ENCODE assay signal across 32 cellular contexts in the genomic region with DNA sequence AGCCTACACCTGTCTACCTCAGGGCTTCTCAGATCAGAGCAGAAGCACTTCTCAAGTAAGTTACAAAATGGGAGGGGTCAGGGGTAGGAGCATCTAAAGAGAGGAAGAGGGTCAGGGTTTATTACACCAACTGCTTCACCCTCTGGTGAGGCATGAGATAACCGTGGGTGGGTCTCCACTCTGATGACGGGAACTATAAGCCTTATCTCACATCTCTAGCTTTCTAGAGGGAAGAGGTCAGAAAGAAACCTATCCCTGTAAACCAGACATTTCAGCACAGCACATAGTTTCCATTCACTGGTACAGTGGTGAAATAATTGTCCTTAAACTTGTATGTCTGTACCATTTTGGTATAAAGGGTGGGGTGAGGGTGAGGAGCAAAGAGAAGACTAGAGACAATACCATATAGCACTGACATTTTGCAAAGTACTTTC.
"Had no signal": no experiment of that assay in that cellular context is flagged by ENCODE, and none has a peak within 500 bp of the region (broad histone marks: within the 10 kb centered on the region; RNA-seq: fewer than 3 reads in every experiment).

No MANE protein-coding gene starts in this region.

- DNase-seq: activated CD4-positive, alpha-beta memory T cell treated with anti-CD3 and anti-CD28 coated beads for 36 hours; activated CD4-positive, alpha-beta T cell treated with anti-CD3 and anti-CD28 coated beads, Interleukin-2, amount 10 ng/mL, durations not matched to agents 24 days and 14 days; activated CD4-positive, CD25-positive, alpha-beta regulatory T cell treated with anti-CD3 and anti-CD28 coated beads, Interleukin-2, amount 50 U/mL, for 72 hours; activated CD8-positive, alpha-beta memory T cell treated with anti-CD3 and anti-CD28 coated beads, Interleukin-2, amount 50 U/mL, for 4 hours; activated effector memory CD4-positive, alpha-beta T cell treated with anti-CD3 and anti-CD28 coated beads, Interleukin-2, amount 50 U/mL, for 16 hours; activated naive CD4-positive, alpha-beta T cell treated with anti-CD3 and anti-CD28 coated beads for 36 hours; activated naive CD8-positive, alpha-beta T cell treated with anti-CD3 and anti-CD28 coated beads, Interleukin-2, amount 10 ng/mL, durations not matched to agents 7 days and 5 days; activated T-cell treated with anti-CD3 and anti-CD28 coated beads, Interleukin-2, amount 50 U/mL, for 1 hour; amniotic stem cell; brain microvascular endothelial cell; dorsolateral prefrontal cortex; effector memory CD8-positive, alpha-beta T cell; foreskin keratinocyte; heart left ventricle; hypothalamus; immature natural killer cell; kidney; left ventricle myocardium superior; naive thymus-derived CD8-positive, alpha-beta T cell; occipital lobe; psoas muscle; sigmoid colon; stimulated activated naive CD4-positive, alpha-beta T cell treated with Interleukin-2 at 50 U/mL for 16 hours; T-helper 1 cell; testis; transverse colon had no signal

- H3K27me3 ChIP-seq: brain microvascular endothelial cell, dorsolateral prefrontal cortex, foreskin keratinocyte, heart left ventricle, neural progenitor cell, sigmoid colon, testis, transverse colon had no signal

- H3K4me3 ChIP-seq: coronary artery, dorsolateral prefrontal cortex, heart left ventricle, neural progenitor cell, psoas muscle, sigmoid colon, testis, transverse colon had no signal

- H3K4me1 ChIP-seq: foreskin keratinocyte, heart left ventricle, neural progenitor cell, parathyroid adenoma, psoas muscle, sigmoid colon, testis had no signal

- ATAC-seq: effector memory CD8-positive, alpha-beta T cell; esophagus mucosa; foreskin keratinocyte; heart left ventricle; left ventricle myocardium superior; naive thymus-derived CD8-positive, alpha-beta T cell; psoas muscle had no signal

- H3K27ac ChIP-seq: brain microvascular endothelial cell, coronary artery, dorsolateral prefrontal cortex, foreskin keratinocyte, heart left ventricle, neural progenitor cell, parathyroid adenoma, psoas muscle, sigmoid colon, testis, transverse colon had no signal

- H3K36me3 ChIP-seq: brain microvascular endothelial cell, heart left ventricle, neural progenitor cell, sigmoid colon, transverse colon had no signal

- H3K9me3 ChIP-seq: psoas muscle, testis, transverse colon had no signal

- FAIRE-seq: astrocyte, endothelial cell of umbilical vein, kidney had no signal
